In the genomic region with DNA sequence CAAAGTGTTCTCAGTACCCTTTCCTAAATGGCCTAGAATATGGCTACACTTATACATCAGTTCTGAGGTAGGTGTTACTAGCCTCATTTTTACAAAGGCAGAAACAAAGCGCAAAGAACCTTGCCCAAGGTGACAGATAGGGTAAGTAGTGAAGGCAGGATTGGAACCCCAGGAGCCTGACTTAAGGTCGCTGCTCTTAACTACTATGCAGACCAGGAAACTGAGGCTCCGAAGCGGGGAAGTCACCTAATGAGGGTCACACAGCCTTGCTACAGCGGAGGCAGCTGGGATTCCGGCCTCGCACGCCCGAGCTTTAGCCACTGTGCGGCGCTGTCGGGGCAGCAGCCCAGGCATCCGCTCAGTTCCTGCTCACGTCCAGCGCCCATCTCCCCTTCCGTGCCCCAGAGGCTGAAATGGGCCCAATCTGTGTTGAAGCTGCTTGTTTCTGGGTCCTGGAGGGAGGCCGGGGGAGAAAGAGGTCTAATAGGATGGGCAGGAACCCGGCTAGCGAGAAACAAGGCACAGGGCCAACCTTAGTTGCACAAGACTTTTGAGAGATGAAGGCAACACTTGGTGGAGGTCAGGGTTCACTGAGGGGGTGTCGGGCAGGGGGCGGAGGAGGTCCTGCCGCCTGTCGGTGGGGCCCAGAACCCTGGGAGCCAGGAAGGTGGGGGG, we compare ENCODE assay signal across 9 cellular contexts. TPM values are rescaled to one million over a fixed set of nuclear protein-coding genes. Genes with fewer than 3 reads are reported as not detected.
DNase-seq lines count a peak whose midpoint lies in the region; ATAC-seq and TF ChIP-seq lines count a peak whose summit lies in the region.
"Had no signal": no experiment of that assay in that cellular context is flagged by ENCODE, and none has a peak within 500 bp of the region (broad histone marks: within the 10 kb centered on the region; RNA-seq: fewer than 3 reads in every experiment).

No MANE protein-coding gene starts in this region.

- 4 to 6% methylated on average over 23 of the region's 23 CpGs for WGBS in lung, 2 donors

- peaks cover 44% of the 10 kb centered on the region for H3K36me3 Mint-ChIP-seq in dendritic cell treated with granulocyte-macrophage colony-stimulating factor and Interleukin-4, amounts not matched to agents 40 ng/mL and 50 ng/mL, for 4 days (ENCODE audit: low read depth)

- H3K27ac Mint-ChIP-seq in dendritic cell treated with granulocyte-macrophage colony-stimulating factor and Interleukin-4, amounts not matched to agents 40 ng/mL and 50 ng/mL, for 4 days, result peak overlapping the region; percentile 89

- peak overlapping the region; percentile 95 for H3K4me3 Mint-ChIP-seq in dendritic cell treated with granulocyte-macrophage colony-stimulating factor and Interleukin-4, amounts not matched to agents 40 ng/mL and 50 ng/mL, for 4 days

- H3K4me1 ChIP-seq in lung (ENCODE audit: control insufficient read depth in 2 of 2, insufficient read depth in 2 of 2, low read length in 2 of 2), result peaks cover 0 to 13% of the 10 kb centered on the region in 2 donors

- CTCF ChIA-PET in AG04450 (lab: Charles Lee), result interaction anchor here (0.5 to 9.3 kb wide), 37 partner anchors 8 to 1902 kb away, joined by 3 to 255 read pairs (median 4); a partner anchor contains a TSS

- intact Hi-C loops in dendritic cell treated with granulocyte-macrophage colony-stimulating factor and Interleukin-4, amounts not matched to agents 40 ng/mL and 50 ng/mL, for 4 days (cut with micrococcal nuclease), result loop anchor here (5.0 to 10.0 kb wide), 2 partner anchors 49 to 102 kb away; a partner anchor contains a TSS

- H3K36me3 ChIP-seq in lung (ENCODE audit: control insufficient read depth in 2 of 2, insufficient read depth in 2 of 2, low read length in 2 of 2), result no peaks in the 10 kb centered on the region

- H3K4me3 ChIP-seq in AG04450 (ENCODE audit: low read depth, low read length), result peak overlapping the region; percentile 79
- H3K4me3 ChIP-seq in lung, result peak overlapping the region; percentile 56

- no peaks in the 10 kb centered on the region for H3K9me3 Mint-ChIP-seq in dendritic cell treated with granulocyte-macrophage colony-stimulating factor and Interleukin-4, amounts not matched to agents 40 ng/mL and 50 ng/mL, for 4 days

- peaks cover 24% of the 10 kb centered on the region for H3K27me3 ChIP-seq in AG04450 (ENCODE audit: control insufficient read depth, insufficient read depth, low read length)
- H3K27me3 ChIP-seq in lung (ENCODE audit: control insufficient read depth, insufficient read depth), result peaks cover 8% of the 10 kb centered on the region

- H3K27me3 Mint-ChIP-seq in dendritic cell treated with granulocyte-macrophage colony-stimulating factor and Interleukin-4, amounts not matched to agents 40 ng/mL and 50 ng/mL, for 4 days, result peaks cover 44% of the 10 kb centered on the region

- peaks cover 53% of the 10 kb centered on the region for H3K4me1 Mint-ChIP-seq in dendritic cell treated with granulocyte-macrophage colony-stimulating factor and Interleukin-4, amounts not matched to agents 40 ng/mL and 50 ng/mL, for 4 days (ENCODE audit: low read depth)

- POLR2A ChIA-PET in AG04450 (lab: Yijun Ruan, JAX), result interaction anchor here (0.5 to 1.6 kb wide), 4 partner anchors 28 to 290 kb away, joined by 3 to 5 read pairs (median 3); no protein-coding TSS in a partner anchor

- H3K9me3 ChIP-seq in AG04450 (ENCODE audit: control insufficient read depth, insufficient read depth, low read length) (no peaks in the 10 kb centered on the region; the same call in 1 of the 2 replicates), lung (ENCODE audit: control insufficient read depth in 2 of 2, insufficient read depth in 1 of 2, low read length in 1 of 2) (peaks cover 0 to 2% of the 10 kb centered on the region in 2 donors)

- ATAC-seq in GM18867 (IDR thresholded peaks at IDR 0.05; ENCODE audit: unreplicated experiment) (peak; percentile 46), HG03135 (IDR thresholded peaks at IDR 0.05; ENCODE audit: unreplicated experiment) (peak; percentile 49), lung (ENCODE audit: insufficient read depth, low FRiP score) (peak; percentile 49)

- TF ChIP-seq CTCF in AG04450 (IDR thresholded peaks at IDR 0.05; ENCODE audit: low read depth, low read length) (peak; percentile 99), lung (IDR thresholded peaks at IDR 0.05; ENCODE audit: control extremely low read depth, extremely low read depth) (peak; percentile 77)

- DNase-seq in AG04450 (ENCODE audit: low read depth, low spot score) (peak; percentile 20), NCI-H446 (lab: John Stamatoyannopoulos, UW) (peak; percentile 57 to 77), lung (ENCODE audit: low spot score) (peak; percentile 73)
- DNase-seq in activated CD4-positive, alpha-beta T cell treated with anti-CD3 and anti-CD28 coated beads for 24 hours (ENCODE audit: low read depth in 2 of 2), result peak; percentile 55 to 75
- peak; percentile 61 for DNase-seq in stimulated activated CD8-positive, alpha-beta memory T cell treated with anti-CD3 and anti-CD28 coated beads, Interleukin-12 subunit alpha, Interleukin-12 subunit beta, amount 100 ng/mL, for 1 hour (ENCODE audit: low read depth)

- no peak overlapping the region for H3K27ac ChIP-seq in AG04450 (ENCODE audit: low read depth, low read length)
- no peak overlapping the region for H3K27ac ChIP-seq in lung (ENCODE audit: low read depth in 1 of 2, low read length in 1 of 2)

RNA-seq across cellular contexts. Expression of a gene that starts 1.4 kb away (rescaled TPM):
- polyA plus RNA-seq in AG04450 (2011; rRNA removed) (0.01 TPM in 1 of 2 replicates, not detected in the other), lung (under 1 TPM; 0.11 to 0.16 TPM)
- not detected in 2 replicates for polyA minus RNA-seq in AG04450 (2011; rRNA and poly(A)+ RNA removed)
- 1 to 10 TPM in 1 of 2 donors, under 1 TPM in 1; 0.09 to 1.1 TPM for total RNA-seq in lung

RNA-seq across cellular contexts. Expression of a gene that starts 20.4 kb away (rescaled TPM):
- polyA plus RNA-seq in AG04450 (2011; rRNA removed) (not detected in 2 replicates), lung (under 1 TPM in 1 of 2 donors, not detected in 1; 0.01 TPM)
- not detected in 2 replicates for polyA minus RNA-seq in AG04450 (2011; rRNA and poly(A)+ RNA removed)
- total RNA-seq in lung, result not detected
- total RNA-seq: T-helper 1 cell treated with Interleukin-12 subunit alpha and Interleukin-12 subunit beta and Interleukin-4 antibody, amounts not matched to agents 30 ng/mL and 1 ng/mL, for 36 hours had no signal

Comparison
In these comparisons a context has a peak if more than half of its experiments do, and no peak if none do; other contexts are left out.
1. DNase-seq: peak in every context shown above with its lines; median percentile 73 in lung; 67 in NCI-H446; 65 in activated CD4-positive, alpha-beta T cell treated with anti-CD3 and anti-CD28 coated beads for 24 hours; 61 in stimulated activated CD8-positive, alpha-beta memory T cell treated with anti-CD3 and anti-CD28 coated beads, Interleukin-12 subunit alpha, Interleukin-12 subunit beta, amount 100 ng/mL, for 1 hour; 20 in AG04450.